In the genomic region with DNA sequence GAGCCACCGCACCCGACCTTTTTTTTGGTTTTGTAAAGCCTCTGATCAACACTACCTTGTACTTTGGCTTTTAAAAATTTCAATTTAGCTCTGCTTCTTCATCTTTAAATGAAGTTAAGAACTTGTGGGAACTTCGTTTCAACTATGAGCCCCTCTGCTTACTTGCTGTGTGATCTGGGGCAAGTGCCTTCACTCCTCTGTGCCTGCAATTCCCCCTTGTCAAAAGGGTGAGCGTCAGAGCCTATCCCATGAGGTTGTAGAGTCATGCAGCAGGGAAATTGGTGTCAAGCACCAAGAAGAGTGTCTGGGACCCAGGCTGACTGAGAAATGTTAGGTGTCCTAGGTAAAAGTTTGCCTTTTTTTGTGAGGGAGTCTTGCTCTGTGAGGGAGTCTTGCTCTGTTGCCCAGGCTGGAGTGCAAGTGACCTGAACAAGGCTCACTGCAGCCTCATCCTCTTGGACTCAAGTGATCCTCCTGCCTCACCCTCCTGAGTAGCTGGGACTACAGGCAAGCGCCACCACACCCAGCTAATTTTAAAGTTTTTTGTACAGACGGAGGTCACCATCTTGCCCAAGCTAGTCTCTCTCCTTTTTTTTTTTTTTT, we compare ENCODE assay signal across 15 cellular contexts. TPM values are rescaled to one million over a fixed set of nuclear protein-coding genes. Genes with fewer than 3 reads are reported as not detected.
DNase-seq lines count a peak whose midpoint lies in the region; ATAC-seq, FAIRE-seq and TF ChIP-seq lines count a peak whose summit lies in the region.
"Had no signal": no experiment of that assay in that cellular context is flagged by ENCODE, and none has a peak within 500 bp of the region (broad histone marks: within the 10 kb centered on the region; RNA-seq: fewer than 3 reads in every experiment).

No MANE protein-coding gene starts in this region.

- no peak overlapping the region for H2AK5ac ChIP-seq in H1 (ENCODE audit: low read depth, low read length)

- POLR2A ChIA-PET in RWPE1 (lab: Yijun Ruan, JAX; ENCODE audit: low non-redundant PET): no interaction called here
- POLR2A ChIA-PET in H1 (lab: Charles Lee; ENCODE audit: partially characterized antibody): interaction anchor here (1.2 kb wide), 1 partner anchor 23 kb away, joined by 3 read pairs; no protein-coding TSS in a partner anchor

- H3K9ac ChIP-seq in H1 (replicated peaks in 1 of 4; ENCODE audit: extremely low read depth in 1 of 4, low read depth in 3 of 4, low read length in 3 of 4): peak overlapping the region in 1 of 4 experiments; percentile 26; a peak in 1 of 7 replicates

- H3K79me2 ChIP-seq in H1 (ENCODE audit: control insufficient read depth in 1 of 2, insufficient read depth in 2 of 2, low read length in 2 of 2): peaks cover 31 to 81% of the 10 kb centered on the region in 2 experiments

- peaks cover 0 to 8% (median 5%) of the 10 kb centered on the region in 4 experiments; a peak in 6 of 7 replicates for H3K4me1 ChIP-seq in H1 (replicated peaks in 1 of 4; ENCODE audit: control insufficient read depth in 3 of 4, insufficient read depth in 4 of 4, low read length in 3 of 4)

- H2AFZ ChIP-seq in H1 (ENCODE audit: low read length): no peak overlapping the region

- no peak overlapping the region for H2BK20ac ChIP-seq in H1 (ENCODE audit: low read length)

- WGBS in H1 (ENCODE audit: extremely low coverage in 1 of 2, insufficient coverage in 1 of 2, insufficient read length in 1 of 2, insufficient replicate concordance in 2 of 2, low coverage in 1 of 2, low lambda C conversion rate in 2 of 2, missing lambda C conversion rate in 1 of 2), 2 experiments: 87% methylated on average over 6 of the region's 6 CpGs; no CpG with 5 or more reads in 1 of the 2 experiments

- H4K91ac ChIP-seq in H1 (replicated peaks; ENCODE audit: insufficient read length, low read length): no peak overlapping the region

- no peak overlapping the region for H3K4me2 ChIP-seq in H1 (ENCODE audit: insufficient read depth in 1 of 2, low read depth in 2 of 2, low read length in 2 of 2)

- H3K27me3 ChIP-seq in H1 (replicated peaks in 1 of 4; ENCODE audit: control insufficient read depth in 3 of 4, extremely low read depth in 1 of 4, insufficient read depth in 3 of 4, low read length in 3 of 4): no peaks in the 10 kb centered on the region

- H3K27me3 Mint-ChIP-seq in activated CD8-positive, alpha-beta memory T cell treated with anti-CD3 and anti-CD28 coated beads, Interleukin-2, amount 10 ng/mL, durations not matched to agents 7 days and 5 days: no peaks in the 10 kb centered on the region
- H3K27me3 Mint-ChIP-seq in stimulated activated memory B cell treated with anti-CD40 and anti-IgM and Interleukin-4, amounts not matched to agents 10 μg/mL and 1 μg/mL and 100 μg/mL, for 72 hours: no peaks in the 10 kb centered on the region

- no peak for TF ChIP-seq RAD21 in H1 (IDR thresholded peaks at IDR 0.05 in 1 of 2, conservative IDR thresholded peaks at IDR 0.05 in 1 of 2; ENCODE audit: low read depth in 2 of 2, low read length in 2 of 2)

- H4K20me1 ChIP-seq in H1 (replicated peaks in 1 of 2; ENCODE audit: control insufficient read depth in 1 of 2, insufficient read depth in 2 of 2, low read length in 2 of 2): peaks cover 18 to 37% of the 10 kb centered on the region in 2 experiments

- no peak overlapping the region for H3K4me3 Mint-ChIP-seq in activated CD8-positive, alpha-beta memory T cell treated with anti-CD3 and anti-CD28 coated beads, Interleukin-2, amount 10 ng/mL, durations not matched to agents 7 days and 5 days
- H3K4me3 Mint-ChIP-seq in stimulated activated memory B cell treated with anti-CD40 and anti-IgM and Interleukin-4, amounts not matched to agents 10 μg/mL and 1 μg/mL and 100 μg/mL, for 72 hours: peak overlapping the region; percentile 16
- H3K4me3 Mint-ChIP-seq: nephron had no signal

- FAIRE-seq in H1 (lab: Jason Lieb, UNC): no peak

- H3K4ac ChIP-seq in H1 (replicated peaks; ENCODE audit: insufficient read length, low read depth, low read length): no peak overlapping the region

- no peak for DNase-seq in activated CD8-positive, alpha-beta memory T cell treated with anti-CD3 and anti-CD28 coated beads, Interleukin-2, amount 10 ng/mL, durations not matched to agents 7 days and 5 days
- DNase-seq in activated CD8-positive, alpha-beta memory T cell treated with anti-CD3 and anti-CD28 coated beads, Interleukin-2, amount 50 U/mL, for 48 hours: no peak
- DNase-seq in RWPE1 (ENCODE audit: low spot score): no peak
- DNase-seq in H1 (ENCODE audit: low read depth in 1 of 2, low spot score in 2 of 2): no peak
- DNase-seq in NCI-H2029 treated with DMSO at 0.1 percent for 48 hours (lab: John Stamatoyannopoulos, UW): no peak
- DNase-seq: ACHN, activated gamma-delta T cell treated with Interleukin-2 at 50 U/mL for 16 hours, DMS153, head of caudate nucleus, kidney glomerular epithelial cell, NCI-H1048 had no signal

- no peak overlapping the region for H3K18ac ChIP-seq in H1 (ENCODE audit: extremely low read depth, low read length)

- ATAC-seq in activated CD8-positive, alpha-beta memory T cell treated with anti-CD3 and anti-CD28 coated beads, Interleukin-2, amount 10 ng/mL, durations not matched to agents 7 days and 5 days: no peak
- ATAC-seq in stimulated activated memory B cell treated with anti-CD40 and anti-IgM and Interleukin-4, amounts not matched to agents 10 μg/mL and 1 μg/mL and 100 μg/mL, for 72 hours: no peak
- ATAC-seq in GM21576 (IDR thresholded peaks at IDR 0.05; ENCODE audit: unreplicated experiment) (no peak), HG03442 (IDR thresholded peaks at IDR 0.05; ENCODE audit: unreplicated experiment) (no peak)

- peak overlapping the region; percentile 78 for H3K27ac Mint-ChIP-seq in activated CD8-positive, alpha-beta memory T cell treated with anti-CD3 and anti-CD28 coated beads, Interleukin-2, amount 10 ng/mL, durations not matched to agents 7 days and 5 days
- H3K27ac Mint-ChIP-seq in stimulated activated memory B cell treated with anti-CD40 and anti-IgM and Interleukin-4, amounts not matched to agents 10 μg/mL and 1 μg/mL and 100 μg/mL, for 72 hours: peak overlapping the region; percentile 86
- H3K27ac Mint-ChIP-seq: nephron had no signal

- no peak overlapping the region for H3K56ac ChIP-seq in H1 (replicated peaks; ENCODE audit: insufficient read length, low read depth, low read length)

- H3K36me3 ChIP-seq in H1 (ENCODE audit: control insufficient read depth in 2 of 4, insufficient read depth in 4 of 4, low read length in 3 of 4): peaks cover 0 to 7% (median 3%) of the 10 kb centered on the region in 4 experiments; a peak in 5 of 8 replicates

- H3K27ac ChIP-seq in RWPE1 (peak overlapping the region; percentile 92), H1 (ENCODE audit: low read depth, low read length) (no peak overlapping the region)

- peaks cover 32% of the 10 kb centered on the region for H3K79me1 ChIP-seq in H1 (ENCODE audit: low read depth, low read length)

- H2BK12ac ChIP-seq in H1 (ENCODE audit: low read depth, low read length): peak overlapping the region; percentile 23; the same call in 1 of the 2 replicates

- H3K23ac ChIP-seq in H1 (ENCODE audit: insufficient read length): no peak overlapping the region

- no peak overlapping the region for H4K8ac ChIP-seq in H1 (ENCODE audit: extremely low read depth, insufficient read depth, low read length)

- H3K23me2 ChIP-seq in H1 (ENCODE audit: low read depth, low read length): peaks cover 4% of the 10 kb centered on the region; the same call in 1 of the 2 replicates

- H2BK5ac ChIP-seq in H1 (ENCODE audit: low read depth, low read length): peak overlapping the region; percentile 52; the same call in 1 of the 2 replicates

- peaks cover 31% of the 10 kb centered on the region for H3K36me3 Mint-ChIP-seq in activated CD8-positive, alpha-beta memory T cell treated with anti-CD3 and anti-CD28 coated beads, Interleukin-2, amount 10 ng/mL, durations not matched to agents 7 days and 5 days
- H3K36me3 Mint-ChIP-seq in stimulated activated memory B cell treated with anti-CD40 and anti-IgM and Interleukin-4, amounts not matched to agents 10 μg/mL and 1 μg/mL and 100 μg/mL, for 72 hours: peaks cover 49% of the 10 kb centered on the region

- CTCF ChIA-PET in activated CD8-positive, alpha-beta memory T cell treated with anti-CD3 and anti-CD28 coated beads, Interleukin-2, amount 10 ng/mL, durations not matched to agents 7 days and 5 days (lab: Charles Lee): interaction anchor here (1.1 to 2.2 kb wide), 6 partner anchors 12 to 130 kb away, joined by 3 to 5 read pairs (median 4); no protein-coding TSS in a partner anchor
- CTCF ChIA-PET in RWPE1 (lab: Yijun Ruan, JAX): interaction anchor here (0.6 kb wide), 2 partner anchors 71 to 168 kb away, joined by 3 to 4 read pairs; no protein-coding TSS in a partner anchor
- CTCF ChIA-PET in H1 (lab: Charles Lee; ENCODE audit: partially characterized antibody): interaction anchor here (0.6 to 1.5 kb wide), 2 partner anchors 45 to 120 kb away, joined by 3 to 6 read pairs; no protein-coding TSS in a partner anchor

- no peak for TF ChIP-seq EP300 in H1 (IDR thresholded peaks at IDR 0.05; ENCODE audit: borderline replicate concordance in 1 of 2, low read depth in 2 of 2, low read length in 2 of 2)

- no peak for TF ChIP-seq POLR2A in H1 (IDR thresholded peaks at IDR 0.05; ENCODE audit: control extremely low read depth in 1 of 2, low read depth in 2 of 2, low read length in 2 of 2)

- no peak for TF ChIP-seq CTCF in RWPE1 (conservative IDR thresholded peaks at IDR 0.05; ENCODE audit: low read depth)
- TF ChIP-seq CTCF in H1 (IDR thresholded peaks at IDR 0.05; ENCODE audit: control extremely low read depth in 1 of 3, insufficient read depth in 1 of 3, low read depth in 1 of 3, low read length in 3 of 3): no peak

- H4K5ac ChIP-seq in H1 (ENCODE audit: insufficient read length, low read depth, low read length): no peak overlapping the region

- peaks cover 69% of the 10 kb centered on the region for H3K4me1 Mint-ChIP-seq in activated CD8-positive, alpha-beta memory T cell treated with anti-CD3 and anti-CD28 coated beads, Interleukin-2, amount 10 ng/mL, durations not matched to agents 7 days and 5 days
- peaks cover 83% of the 10 kb centered on the region for H3K4me1 Mint-ChIP-seq in stimulated activated memory B cell treated with anti-CD40 and anti-IgM and Interleukin-4, amounts not matched to agents 10 μg/mL and 1 μg/mL and 100 μg/mL, for 72 hours

- H2BK120ac ChIP-seq in H1 (replicated peaks; ENCODE audit: low read depth, low read length): no peak overlapping the region

- no peaks in the 10 kb centered on the region for H3K9me3 Mint-ChIP-seq in activated CD8-positive, alpha-beta memory T cell treated with anti-CD3 and anti-CD28 coated beads, Interleukin-2, amount 10 ng/mL, durations not matched to agents 7 days and 5 days (ENCODE audit: low read depth)
- H3K9me3 Mint-ChIP-seq in stimulated activated memory B cell treated with anti-CD40 and anti-IgM and Interleukin-4, amounts not matched to agents 10 μg/mL and 1 μg/mL and 100 μg/mL, for 72 hours: no peaks in the 10 kb centered on the region
- H3K9me3 Mint-ChIP-seq: nephron had no signal

- H2BK15ac ChIP-seq in H1 (ENCODE audit: low read length): no peak overlapping the region

- no peak overlapping the region for H3K14ac ChIP-seq in H1 (ENCODE audit: insufficient read length)

- H3K4me3 ChIP-seq in H1 (ENCODE audit: extremely low read depth in 1 of 4, insufficient read depth in 2 of 4, low read depth in 3 of 4, low read length in 4 of 4): no peak overlapping the region

- no peaks in the 10 kb centered on the region for H3K9me3 ChIP-seq in H1 (ENCODE audit: insufficient read depth in 2 of 2, low read depth in 1 of 2, low read length in 1 of 2)

RNA-seq across cellular contexts. Expression of a gene that starts 5.7 kb away (rescaled TPM):
- 100 to 1,000 TPM; 223 to 308 TPM for total RNA-seq in activated CD8-positive, alpha-beta memory T cell treated with anti-CD3 and anti-CD28 coated beads, Interleukin-2, amount 10 ng/mL, durations not matched to agents 7 days and 5 days
- total RNA-seq in H1 (2021; fragmentation: NEBNext Ultra II Directional; extraction: Animal tissue kit (Norgen Biotek cat#: 25700)): 135 and 138 TPM in 2 replicates
- polyA plus RNA-seq in H1 (2011; rRNA removed): 89.7 and 163 TPM in 2 replicates
- 92.0 TPM for polyA plus RNA-seq in H1 (2011; cell fraction: cytosol; rRNA removed)
- 116 TPM for polyA plus RNA-seq in H1 (2011; cell fraction: nucleus; rRNA removed)
- polyA plus RNA-seq in H1 (2012, experiment 1 of 2): 79.3 to 101 TPM (median 84.8 TPM) in 4 replicates
- 110 TPM for polyA plus RNA-seq in H1 (2012, experiment 2 of 2)
- 108 TPM for polyA plus RNA-seq in H1 (2013, experiment 1 of 2)
- polyA plus RNA-seq in H1 (2013, experiment 2 of 2): 104 TPM
- 46.1 and 52.4 TPM in 2 replicates for polyA minus RNA-seq in H1 (2011; rRNA and poly(A)+ RNA removed)
- 83.1 TPM for polyA minus RNA-seq in H1 (2011; cell fraction: cytosol; rRNA and poly(A)+ RNA removed)
- 102 TPM for polyA minus RNA-seq in H1 (2011; cell fraction: nucleus; rRNA and poly(A)+ RNA removed)

RNA-seq across cellular contexts. Expression of a gene that starts 14.7 kb away (rescaled TPM):
- total RNA-seq in activated CD8-positive, alpha-beta memory T cell treated with anti-CD3 and anti-CD28 coated beads, Interleukin-2, amount 10 ng/mL, durations not matched to agents 7 days and 5 days: 1 to 10 TPM; 4.3 to 4.5 TPM
- 11.0 and 12.2 TPM in 2 replicates for total RNA-seq in H1 (2021; fragmentation: NEBNext Ultra II Directional; extraction: Animal tissue kit (Norgen Biotek cat#: 25700))
- polyA plus RNA-seq in H1 (2011; rRNA removed): 14.4 and 17.5 TPM in 2 replicates
- 20.7 TPM for polyA plus RNA-seq in H1 (2011; cell fraction: cytosol; rRNA removed)
- polyA plus RNA-seq in H1 (2011; cell fraction: nucleus; rRNA removed): 17.1 TPM
- polyA plus RNA-seq in H1 (2012, experiment 1 of 2): 12.0 to 16.7 TPM (median 14.4 TPM) in 4 replicates
- 13.0 TPM for polyA plus RNA-seq in H1 (2012, experiment 2 of 2)
- 35.8 TPM for polyA plus RNA-seq in H1 (2013, experiment 1 of 2)
- 34.9 TPM for polyA plus RNA-seq in H1 (2013, experiment 2 of 2)
- 2.3 and 4.2 TPM in 2 replicates for polyA minus RNA-seq in H1 (2011; rRNA and poly(A)+ RNA removed)
- 4.3 TPM for polyA minus RNA-seq in H1 (2011; cell fraction: cytosol; rRNA and poly(A)+ RNA removed)
- 5.6 TPM for polyA minus RNA-seq in H1 (2011; cell fraction: nucleus; rRNA and poly(A)+ RNA removed)

RNA-seq across cellular contexts. Expression of a gene that starts 16.1 kb away (rescaled TPM):
- 1 to 10 TPM; 3.1 to 4.3 TPM for total RNA-seq in activated CD8-positive, alpha-beta memory T cell treated with anti-CD3 and anti-CD28 coated beads, Interleukin-2, amount 10 ng/mL, durations not matched to agents 7 days and 5 days
- total RNA-seq in H1 (2021; fragmentation: NEBNext Ultra II Directional; extraction: Animal tissue kit (Norgen Biotek cat#: 25700)): 21.1 and 21.6 TPM in 2 replicates
- 21.0 and 33.5 TPM in 2 replicates for polyA plus RNA-seq in H1 (2011; rRNA removed)
- 19.9 TPM for polyA plus RNA-seq in H1 (2011; cell fraction: cytosol; rRNA removed)
- 19.7 TPM for polyA plus RNA-seq in H1 (2011; cell fraction: nucleus; rRNA removed)
- polyA plus RNA-seq in H1 (2012, experiment 1 of 2): 19.1 to 26.5 TPM (median 23.9 TPM) in 4 replicates
- polyA plus RNA-seq in H1 (2012, experiment 2 of 2): 24.8 TPM
- 32.6 TPM for polyA plus RNA-seq in H1 (2013, experiment 1 of 2)
- polyA plus RNA-seq in H1 (2013, experiment 2 of 2): 36.9 TPM
- polyA minus RNA-seq in H1 (2011; rRNA and poly(A)+ RNA removed): 9.5 and 14.4 TPM in 2 replicates
- polyA minus RNA-seq in H1 (2011; cell fraction: cytosol; rRNA and poly(A)+ RNA removed): 8.3 TPM
- 9.9 TPM for polyA minus RNA-seq in H1 (2011; cell fraction: nucleus; rRNA and poly(A)+ RNA removed)

RNA-seq across cellular contexts. Expression of a gene that starts 45.2 kb away (rescaled TPM):
- total RNA-seq in activated CD8-positive, alpha-beta memory T cell treated with anti-CD3 and anti-CD28 coated beads, Interleukin-2, amount 10 ng/mL, durations not matched to agents 7 days and 5 days: 10 to 100 TPM in 1 of 2 experiments, 1 to 10 TPM in 1; 5.6 to 98.6 TPM
- 1.3 and 2.7 TPM in 2 replicates for total RNA-seq in H1 (2021; fragmentation: NEBNext Ultra II Directional; extraction: Animal tissue kit (Norgen Biotek cat#: 25700))
- polyA plus RNA-seq in H1 (2011; rRNA removed): 0.44 and 1.2 TPM in 2 replicates
- 0.32 TPM for polyA plus RNA-seq in H1 (2011; cell fraction: cytosol; rRNA removed)
- polyA plus RNA-seq in H1 (2011; cell fraction: nucleus; rRNA removed): 5.2 TPM
- 1.1 to 4.3 TPM (median 2.6 TPM) in 4 replicates for polyA plus RNA-seq in H1 (2012, experiment 1 of 2)
- 2.4 TPM for polyA plus RNA-seq in H1 (2012, experiment 2 of 2)
- polyA plus RNA-seq in H1 (2013, experiment 1 of 2): 0.85 TPM
- 0.79 TPM for polyA plus RNA-seq in H1 (2013, experiment 2 of 2)
- 2.8 and 6.9 TPM in 2 replicates for polyA minus RNA-seq in H1 (2011; rRNA and poly(A)+ RNA removed)
- polyA minus RNA-seq in H1 (2011; cell fraction: cytosol; rRNA and poly(A)+ RNA removed): 1.5 TPM
- polyA minus RNA-seq in H1 (2011; cell fraction: nucleus; rRNA and poly(A)+ RNA removed): 39.4 TPM
